8 cellular contexts compared by ENCODE assay signal in the genomic region with DNA sequence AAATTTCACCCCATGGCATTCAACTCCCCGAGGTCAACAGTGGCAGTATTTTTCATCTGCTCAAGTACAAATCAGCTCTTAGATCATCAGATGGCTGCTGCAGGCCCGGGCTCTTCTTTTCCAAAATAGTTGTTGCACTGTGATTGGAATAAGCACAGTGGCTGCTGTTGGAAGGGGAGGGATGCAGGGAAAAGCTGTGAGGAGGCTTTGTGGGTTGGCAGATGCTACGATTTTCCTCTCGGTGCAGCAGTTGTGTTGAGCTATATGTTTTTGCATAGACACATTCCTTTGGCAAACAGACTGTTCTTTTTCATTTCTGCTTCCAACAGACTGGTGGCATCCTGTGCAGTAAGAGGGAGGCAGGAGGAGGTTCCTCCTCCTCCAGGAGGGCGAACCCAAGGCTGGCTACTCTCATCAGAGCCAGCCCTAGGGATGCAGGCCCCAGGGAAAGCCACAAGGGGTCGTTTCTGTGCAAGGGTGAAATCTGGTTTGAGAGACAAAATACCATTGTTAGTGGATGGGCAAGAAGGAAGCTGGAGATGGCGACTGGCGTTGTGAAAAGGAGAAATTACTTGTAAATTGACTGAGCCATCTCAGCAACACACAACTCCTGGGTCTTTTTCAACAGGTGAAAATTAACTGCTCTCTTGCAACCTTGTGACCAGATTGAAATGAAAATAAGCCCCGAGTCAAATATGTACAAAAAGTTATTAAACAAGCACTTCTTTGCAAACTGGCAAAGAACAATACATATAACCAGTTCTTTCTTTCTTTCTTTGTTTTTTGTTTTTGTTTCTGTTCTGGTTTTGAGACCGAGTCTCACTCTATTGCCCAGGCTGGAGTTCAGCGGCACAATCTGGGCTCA. TPM values are rescaled to one million over a fixed set of nuclear protein-coding genes. Genes with fewer than 3 reads are reported as not detected.
DNase-seq lines count a peak whose midpoint lies in the region; ATAC-seq and TF ChIP-seq lines count a peak whose summit lies in the region.

No MANE protein-coding gene starts in this region.

- H3K27ac Mint-ChIP-seq in endothelial cell (ENCODE audit: unreplicated experiment): no peak overlapping the region

- no peaks in the 10 kb centered on the region for H3K9me3 Mint-ChIP-seq in endothelial cell (ENCODE audit: unreplicated experiment)

- peak; percentile 74 for TF ChIP-seq CTCF in endothelial cell (IDR thresholded peaks at IDR 0.05; ENCODE audit: unreplicated experiment)

- no peaks in the 10 kb centered on the region for H3K36me3 Mint-ChIP-seq in endothelial cell (ENCODE audit: low read depth, unreplicated experiment)

- peak; percentile 83 for DNase-seq in ELF-1 (ENCODE audit: low read depth, low spot score)
- DNase-seq in NOMO-1 treated with DMSO at 0.1 percent for 48 hours (lab: John Stamatoyannopoulos, UW; ENCODE audit: unreplicated experiment): peak; percentile 84
- DNase-seq in activated CD8-positive, alpha-beta memory T cell treated with anti-CD3 and anti-CD28 coated beads, Interleukin-2, amount 50 U/mL, for 1 hour (ENCODE audit: extremely low read depth): peak; percentile 35
- DNase-seq in endothelial cell (ENCODE audit: low spot score): peak; percentile 82
- DNase-seq in mucosa of gallbladder (ENCODE audit: low spot score): peak; percentile 71
- DNase-seq in stimulated activated CD8-positive, alpha-beta memory T cell treated with anti-CD3 and anti-CD28 coated beads, Interleukin-7, amount 100 ng/mL, for 24 hours (ENCODE audit: low read depth): peak; percentile 44

- peaks cover 1% of the 10 kb centered on the region for H3K27me3 Mint-ChIP-seq in endothelial cell (ENCODE audit: unreplicated experiment)

- no peak overlapping the region for H3K4me3 Mint-ChIP-seq in endothelial cell (ENCODE audit: unreplicated experiment)

- ATAC-seq in HG03135 (IDR thresholded peaks at IDR 0.05; ENCODE audit: unreplicated experiment) (peak; percentile 74), HG03097 (IDR thresholded peaks at IDR 0.05; ENCODE audit: low FRiP score, unreplicated experiment) (no peak)

- H3K4me1 Mint-ChIP-seq in endothelial cell (ENCODE audit: unreplicated experiment): peaks cover 20% of the 10 kb centered on the region

RNA-seq across cellular contexts. Expression of gene UBASH3B, which starts 26.6 kb away (rescaled TPM):
- total RNA-seq in endothelial cell (ENCODE audit: unreplicated experiment) (43.3 TPM), mucosa of gallbladder (7.4 TPM)
